ENCODE assay signal across 17 cellular contexts in genomic region chr3:141250342-141250741, GRCh38.
"Had no signal": no experiment of that assay in that cellular context is flagged by ENCODE, and none has a peak within 500 bp of the region (broad histone marks: within the 10 kb centered on the region; RNA-seq: fewer than 3 reads in every experiment).

No MANE protein-coding gene starts in this region.

- DNase-seq: activated CD4-positive, alpha-beta memory T cell treated with anti-CD3 and anti-CD28 coated beads for 36 hours; activated CD4-positive, CD25-positive, alpha-beta regulatory T cell treated with anti-CD3 and anti-CD28 coated beads, Interleukin-2, amount 50 U/mL, for 72 hours; activated effector memory CD4-positive, alpha-beta T cell treated with Interleukin-2 at 50 U/mL for 16 hours; activated naive CD4-positive, alpha-beta T cell treated with anti-CD3 and anti-CD28 coated beads, Interleukin-2, amount 50 U/mL, for 16 hours; activated T-cell treated with anti-CD3 and anti-CD28 coated beads, Interleukin-2, amount 50 U/mL, for 4 hours; dermis blood vessel endothelial cell; kidney; left lung; mammary epithelial cell; naive B cell; ovary; stimulated activated naive CD8-positive, alpha-beta T cell treated with anti-CD3 and anti-CD28 coated beads, Interleukin-15, amount 100 ng/mL, for 72 hours; T-helper 9 cell; upper lobe of left lung had no signal

- H3K9me3 ChIP-seq: gastroesophageal sphincter, left lung, ovary, upper lobe of left lung had no signal

- H3K9me3 Mint-ChIP-seq: activated CD4-positive, alpha-beta memory T cell treated with anti-CD3 and anti-CD28 coated beads for 36 hours; activated T-cell treated with anti-CD3 and anti-CD28 coated beads, Interleukin-2, amount 50 U/mL, for 4 hours; naive B cell; stimulated activated naive CD8-positive, alpha-beta T cell treated with anti-CD3 and anti-CD28 coated beads, Interleukin-15, amount 100 ng/mL, for 72 hours had no signal

- H3K36me3 ChIP-seq: gastroesophageal sphincter, left lung, ovary, upper lobe of left lung had no signal

- H3K27me3 ChIP-seq: gastroesophageal sphincter, left lung, ovary, upper lobe of left lung had no signal

- H3K4me3 Mint-ChIP-seq: activated CD4-positive, alpha-beta memory T cell treated with anti-CD3 and anti-CD28 coated beads for 36 hours; activated T-cell treated with anti-CD3 and anti-CD28 coated beads, Interleukin-2, amount 50 U/mL, for 4 hours; naive B cell; stimulated activated naive CD8-positive, alpha-beta T cell treated with anti-CD3 and anti-CD28 coated beads, Interleukin-15, amount 100 ng/mL, for 72 hours had no signal

- H3K36me3 Mint-ChIP-seq: activated CD4-positive, alpha-beta memory T cell treated with anti-CD3 and anti-CD28 coated beads for 36 hours had no signal

- H3K27ac Mint-ChIP-seq: activated CD4-positive, alpha-beta memory T cell treated with anti-CD3 and anti-CD28 coated beads for 36 hours; naive B cell; stimulated activated naive CD8-positive, alpha-beta T cell treated with anti-CD3 and anti-CD28 coated beads, Interleukin-15, amount 100 ng/mL, for 72 hours had no signal

- H3K4me1 ChIP-seq: left lung, upper lobe of left lung had no signal

- ATAC-seq: gastroesophageal sphincter; left lung; sciatic nerve; stimulated activated naive CD8-positive, alpha-beta T cell treated with anti-CD3 and anti-CD28 coated beads, Interleukin-15, amount 100 ng/mL, for 72 hours had no signal

- H3K27ac ChIP-seq: gastroesophageal sphincter, left lung, ovary, upper lobe of left lung had no signal

- H3K4me3 ChIP-seq: gastroesophageal sphincter, left lung, ovary, upper lobe of left lung had no signal

- FAIRE-seq: astrocyte, kidney had no signal
